9 cellular contexts compared by ENCODE assay signal in the genomic region with DNA sequence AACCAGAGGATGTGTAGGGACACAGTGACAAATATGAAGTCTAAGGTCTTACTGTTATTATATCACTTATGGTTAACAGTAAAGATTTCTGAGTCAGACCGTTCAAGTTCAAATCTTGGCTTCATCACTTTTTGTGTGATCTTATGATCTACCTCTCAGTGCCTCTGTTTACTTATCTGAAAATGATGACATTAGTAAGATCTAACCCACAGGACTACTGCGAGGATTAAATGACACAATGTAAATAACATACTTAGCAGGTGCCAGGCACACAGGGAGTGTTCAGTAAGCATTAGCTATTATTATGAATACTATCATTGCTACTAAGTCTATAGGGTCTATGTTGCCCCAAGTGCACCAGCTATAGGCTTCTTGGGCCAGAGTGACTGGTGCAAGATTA. TPM values are rescaled to one million over a fixed set of nuclear protein-coding genes. Genes with fewer than 3 reads are reported as not detected.
DNase-seq lines count a peak whose midpoint lies in the region; ATAC-seq, FAIRE-seq and TF ChIP-seq lines count a peak whose summit lies in the region.
"Had no signal": no experiment of that assay in that cellular context is flagged by ENCODE, and none has a peak within 500 bp of the region (broad histone marks: within the 10 kb centered on the region; RNA-seq: fewer than 3 reads in every experiment).

No MANE protein-coding gene starts in this region.

- peak overlapping the region; percentile 93 for H3K4me2 ChIP-seq in keratinocyte (ENCODE audit: control insufficient read depth, extremely low read depth, insufficient read depth, low read depth, low read length)

- peak overlapping the region; percentile 92 for H3K27ac Mint-ChIP-seq in activated CD4-positive, alpha-beta T cell treated with anti-CD3 and anti-CD28 coated beads for 36 hours
- peak overlapping the region; percentile 86 for H3K27ac Mint-ChIP-seq in activated B cell treated with CpG ODN at 0.5 μM for 24 hours

- TF ChIP-seq EP300 in stomach (IDR thresholded peaks at IDR 0.05), result no peak

- peak overlapping the region; percentile 96 for H3K4me3 Mint-ChIP-seq in activated CD4-positive, alpha-beta T cell treated with anti-CD3 and anti-CD28 coated beads for 36 hours
- H3K4me3 Mint-ChIP-seq in activated B cell treated with CpG ODN at 0.5 μM for 24 hours, result peak overlapping the region; percentile 95

- H3K4me3 ChIP-seq in keratinocyte (ENCODE audit: control insufficient read depth in 2 of 3, extremely low read depth in 1 of 3, insufficient read depth in 2 of 3, low read depth in 1 of 3, low read length in 3 of 3) (no peak overlapping the region), stomach (peak overlapping the region; percentile 84 to 96 (median 89))

- ATAC-seq in activated CD4-positive, alpha-beta T cell treated with anti-CD3 and anti-CD28 coated beads for 36 hours, result no peak
- ATAC-seq in activated B cell treated with CpG ODN at 0.5 μM for 24 hours (ENCODE audit: low read depth) (no peak), GM21723 (IDR thresholded peaks at IDR 0.05; ENCODE audit: unreplicated experiment) (no peak), HG02798 (IDR thresholded peaks at IDR 0.05; ENCODE audit: poor library complexity, unreplicated experiment) (no peak)

- POLR2A ChIA-PET in activated CD4-positive, alpha-beta T cell treated with anti-CD3 and anti-CD28 coated beads for 36 hours (lab: Charles Lee), result interaction anchor here (0.9 to 9.5 kb wide), 16 partner anchors 10 to 386 kb away, joined by 3 to 130 read pairs (median 6); no protein-coding TSS in a partner anchor
- POLR2A ChIA-PET in activated B cell treated with CpG ODN at 0.5 μM for 24 hours (lab: Charles Lee), result interaction anchor here (0.6 to 11.7 kb wide), 10 partner anchors 11 to 1234 kb away, joined by 3 to 461 read pairs (median 156); no protein-coding TSS in a partner anchor

- peaks cover 45% of the 10 kb centered on the region for H3K4me1 ChIP-seq in keratinocyte (ENCODE audit: control insufficient read depth, extremely low read depth, insufficient read depth, low read length)
- peaks cover 52 to 81% (median 73%) of the 10 kb centered on the region in 4 donors for H3K4me1 ChIP-seq in stomach

- H3K9me3 Mint-ChIP-seq in activated CD4-positive, alpha-beta T cell treated with anti-CD3 and anti-CD28 coated beads for 36 hours (ENCODE audit: low read depth), result no peaks in the 10 kb centered on the region
- H3K9me3 Mint-ChIP-seq in activated B cell treated with CpG ODN at 0.5 μM for 24 hours, result no peaks in the 10 kb centered on the region

- H3K4me1 Mint-ChIP-seq in activated CD4-positive, alpha-beta T cell treated with anti-CD3 and anti-CD28 coated beads for 36 hours, result peaks cover 68% of the 10 kb centered on the region
- H3K4me1 Mint-ChIP-seq in activated B cell treated with CpG ODN at 0.5 μM for 24 hours, result peaks cover 79% of the 10 kb centered on the region

- peaks cover 5% of the 10 kb centered on the region for H3K9me1 ChIP-seq in keratinocyte (ENCODE audit: control insufficient read depth, extremely low read depth, insufficient read depth, low read length)

- H3K9ac ChIP-seq in keratinocyte (ENCODE audit: control insufficient read depth, extremely low read depth, insufficient read depth, low read length), result no peak overlapping the region

- H3K36me3 Mint-ChIP-seq in activated CD4-positive, alpha-beta T cell treated with anti-CD3 and anti-CD28 coated beads for 36 hours (ENCODE audit: low read depth), result peaks cover 65% of the 10 kb centered on the region
- peaks cover 63% of the 10 kb centered on the region for H3K36me3 Mint-ChIP-seq in activated B cell treated with CpG ODN at 0.5 μM for 24 hours (ENCODE audit: low read depth)

- H3K27ac ChIP-seq in keratinocyte (ENCODE audit: control insufficient read depth, insufficient read depth, low read length), result no peak overlapping the region
- H3K27ac ChIP-seq in stomach, result peak overlapping the region in 4 of 5 donors; percentile 94 to 99 (median 96)

- CTCF ChIA-PET in activated CD4-positive, alpha-beta T cell treated with anti-CD3 and anti-CD28 coated beads for 36 hours (lab: Charles Lee), result interaction anchor here (0.8 to 4.9 kb wide), 8 partner anchors 9 to 68 kb away, joined by 3 to 25 read pairs (median 4); no protein-coding TSS in a partner anchor
- CTCF ChIA-PET in activated B cell treated with CpG ODN at 0.5 μM for 24 hours (lab: Charles Lee), result interaction anchor here (0.8 to 5.4 kb wide), 14 partner anchors 9 to 102 kb away, joined by 3 to 52 read pairs (median 8); no protein-coding TSS in a partner anchor

- TF ChIP-seq POLR2A in stomach (IDR thresholded peaks at IDR 0.05), result no peak

- H3K79me2 ChIP-seq in keratinocyte (ENCODE audit: control insufficient read depth, insufficient read depth, low read length), result peaks cover 16% of the 10 kb centered on the region

- 17 to 28% (median 20%) methylated on average over 2 of the region's 2 CpGs for WGBS in stomach, 5 donors

- no peak for FAIRE-seq in keratinocyte (lab: Jason Lieb, UNC)

- TF ChIP-seq CTCF in activated B cell treated with CpG ODN at 0.5 μM for 24 hours (IDR thresholded peaks at IDR 0.05), result no peak
- no peak for TF ChIP-seq CTCF in keratinocyte (optimal IDR thresholded peaks at IDR 0.05 in 1 of 3, IDR thresholded peaks at IDR 0.05 in 1 of 3, conservative IDR thresholded peaks at IDR 0.05 in 1 of 3; ENCODE audit: extremely low read depth in 1 of 3, insufficient read depth in 2 of 3, low read length in 3 of 3)
- no peak for TF ChIP-seq CTCF in stomach (IDR thresholded peaks at IDR 0.05)

- intact Hi-C loops in activated CD4-positive, alpha-beta T cell treated with anti-CD3 and anti-CD28 coated beads for 36 hours (cut with DNase I, micrococcal nuclease), result loop anchor here in 1 of 2 experiments (2.0 kb wide), 1 partner anchor 22 kb away; no protein-coding TSS in a partner anchor
- intact Hi-C loops in activated B cell treated with CpG ODN at 0.5 μM for 24 hours (cut with micrococcal nuclease) (no loop called here), stomach (cut with DNase I; ENCODE audit: low total_unique reads) (loop anchor here (5.0 kb wide), 1 partner anchor 71 kb away; no protein-coding TSS in a partner anchor)

- H3K36me3 ChIP-seq in keratinocyte (ENCODE audit: control insufficient read depth in 2 of 2, extremely low read depth in 1 of 2, insufficient read depth in 2 of 2, low read length in 2 of 2), result peaks cover 19 to 27% of the 10 kb centered on the region in 2 experiments
- peaks cover 47 to 61% (median 48%) of the 10 kb centered on the region in 4 donors for H3K36me3 ChIP-seq in stomach

- DNase-seq in activated CD4-positive, alpha-beta T cell treated with anti-CD3 and anti-CD28 coated beads for 36 hours, result no peak
- DNase-seq in activated CD4-positive, alpha-beta T cell treated with anti-CD3 and anti-CD28 coated beads, Interleukin-2, amount 50 U/mL, for 4 hours, result no peak
- DNase-seq in activated B cell treated with CpG ODN at 0.5 μM for 24 hours (no peak), keratinocyte (ENCODE audit: low read depth, low spot score) (no peak), stomach (no peak), NCI-H146 treated with DMSO at 0.1 percent for 48 hours (lab: John Stamatoyannopoulos, UW; ENCODE audit: unreplicated experiment) (no peak)
- DNase-seq: amygdala had no signal

- H4K20me1 ChIP-seq in keratinocyte (ENCODE audit: control insufficient read depth, extremely low read depth, insufficient read depth, low read length), result no peaks in the 10 kb centered on the region

- no peaks in the 10 kb centered on the region for H3K27me3 Mint-ChIP-seq in activated CD4-positive, alpha-beta T cell treated with anti-CD3 and anti-CD28 coated beads for 36 hours
- H3K27me3 Mint-ChIP-seq in activated B cell treated with CpG ODN at 0.5 μM for 24 hours, result no peaks in the 10 kb centered on the region

- dilution Hi-C loops in keratinocyte (cut with MboI; ENCODE audit: extremely low pct_ligation_motif_present, low sequenced_read_pairs), result no loop called here

- no peaks in the 10 kb centered on the region for H3K27me3 ChIP-seq in keratinocyte (ENCODE audit: control insufficient read depth, extremely low read depth, insufficient read depth, low read length)
- H3K27me3 ChIP-seq in stomach, result no peaks in the 10 kb centered on the region

- no peak overlapping the region for H2AFZ ChIP-seq in keratinocyte (ENCODE audit: control insufficient read depth, low read length)

- H3K9me3 ChIP-seq in keratinocyte (ENCODE audit: control insufficient read depth, low read depth, low read length), result no peaks in the 10 kb centered on the region
- H3K9me3 ChIP-seq in stomach, result no peaks in the 10 kb centered on the region

RNA-seq across cellular contexts. Expression of a gene that starts 2.0 kb away (rescaled TPM):
- 100 to 1,000 TPM; 121 to 130 TPM for total RNA-seq in activated CD4-positive, alpha-beta T cell treated with anti-CD3 and anti-CD28 coated beads for 36 hours
- 126 and 134 TPM in 2 replicates for total RNA-seq in activated B cell treated with CpG ODN at 0.5 μM for 24 hours
- 3.7 to 16.4 TPM (median 6.2 TPM) in 3 replicates for polyA plus RNA-seq in keratinocyte
- polyA plus RNA-seq in keratinocyte (2011; ENCODE audit: low read depth), result 1.5 TPM
- 5.1 and 5.5 TPM in 2 replicates for polyA plus RNA-seq in keratinocyte (2011; cell fraction: cytosol; rRNA removed)
- polyA plus RNA-seq in keratinocyte (2011; cell fraction: nucleus; rRNA removed), result 10.1 and 10.5 TPM in 2 replicates
- 3.0 and 14.7 TPM in 2 replicates for polyA plus RNA-seq in keratinocyte (2012; ENCODE audit: low replicate concordance)
- 4.8 to 17.6 TPM (median 13.9 TPM) in 3 replicates for polyA minus RNA-seq in keratinocyte
- 2.1 TPM for polyA minus RNA-seq in keratinocyte (2011; cell fraction: cytosol; rRNA and poly(A)+ RNA removed)
- polyA minus RNA-seq in keratinocyte (2011; cell fraction: nucleus; rRNA and poly(A)+ RNA removed), result 8.0 and 9.3 TPM in 2 replicates
- total RNA-seq in stomach, result 100 to 1,000 TPM in 2 of 5 donors, 10 to 100 TPM in 3; 18.0 to 256 (median 91.5) TPM
- polyA plus RNA-seq in stomach, result 10 to 100 TPM; 17.1 to 80.2 (median 49.1) TPM

RNA-seq across cellular contexts. Expression of a gene that starts 54.7 kb away (rescaled TPM):
- 1 to 10 TPM in 1 of 2 experiments, under 1 TPM in 1; 0.69 to 1.6 TPM for total RNA-seq in activated CD4-positive, alpha-beta T cell treated with anti-CD3 and anti-CD28 coated beads for 36 hours
- total RNA-seq in activated B cell treated with CpG ODN at 0.5 μM for 24 hours, result not detected in 2 replicates
- polyA plus RNA-seq in keratinocyte, result not detected in 3 replicates
- polyA plus RNA-seq in keratinocyte (2011; ENCODE audit: low read depth), result not detected
- polyA plus RNA-seq in keratinocyte (2011; cell fraction: cytosol; rRNA removed), result not detected in 2 replicates
- polyA plus RNA-seq in keratinocyte (2011; cell fraction: nucleus; rRNA removed), result not detected in 2 replicates
- polyA plus RNA-seq in keratinocyte (2012; ENCODE audit: low replicate concordance), result not detected in 2 replicates
- not detected in 3 replicates for polyA minus RNA-seq in keratinocyte
- polyA minus RNA-seq in keratinocyte (2011; cell fraction: cytosol; rRNA and poly(A)+ RNA removed), result not detected
- not detected in 2 replicates for polyA minus RNA-seq in keratinocyte (2011; cell fraction: nucleus; rRNA and poly(A)+ RNA removed)
- not detected for total RNA-seq in stomach
- polyA plus RNA-seq in stomach, result not detected

Comparison
In these comparisons a context has a peak if more than half of its experiments do, and no peak if none do; other contexts are left out.
1. H3K4me3 ChIP-seq: peak in stomach (4 of 4); none in keratinocyte (0 of 3).